Comparison of ENCODE assay signal across 9 cellular contexts in genomic region chr2:69582582-69583176, GRCh38.
DNase-seq lines count a peak whose midpoint lies in the region; TF ChIP-seq lines count a peak whose summit lies in the region.
"Had no signal": no experiment of that assay in that cellular context is flagged by ENCODE, and none has a peak within 500 bp of the region (broad histone marks: within the 10 kb centered on the region; RNA-seq: fewer than 3 reads in every experiment).

No MANE protein-coding gene starts in this region.

- TF ChIP-seq CTCF in brain microvascular endothelial cell (IDR thresholded peaks at IDR 0.05; ENCODE audit: low read depth, low read length, missing control alignments), result no peak
- no peak for TF ChIP-seq CTCF in ovary (IDR thresholded peaks at IDR 0.05)

- H3K36me3 ChIP-seq in brain microvascular endothelial cell (replicated peaks), result no peaks in the 10 kb centered on the region
- H3K36me3 ChIP-seq in ovary, result no peaks in the 10 kb centered on the region

- in situ Hi-C loops in KBM-7 (cut with MboI; ENCODE audit: low pct_unique_long_range_greater_than_20kb, low sequenced_read_pairs), result no loop called here
- in situ Hi-C loops in brain microvascular endothelial cell (cut with HindIII; ENCODE audit: low pct_ligation_motif_present, low sequenced_read_pairs), result no loop called here

- intact Hi-C loops in ovary (cut with DNase I), result no loop called here

- no peak overlapping the region for H3K4me3 ChIP-seq in brain microvascular endothelial cell (ENCODE audit: low read depth, low read length)
- no peak overlapping the region for H3K4me3 ChIP-seq in ovary

- H3K27me3 ChIP-seq in brain microvascular endothelial cell (replicated peaks) (no peaks in the 10 kb centered on the region), ovary (no peaks in the 10 kb centered on the region)

- H3K27ac ChIP-seq in brain microvascular endothelial cell (no peak overlapping the region), ovary (no peak overlapping the region)

- TF ChIP-seq POLR2A in ovary (IDR thresholded peaks at IDR 0.05), result no peak

- no peak for TF ChIP-seq EP300 in ovary (IDR thresholded peaks at IDR 0.05)

- H3K4me1 ChIP-seq in ovary (ENCODE audit: insufficient read depth), result peaks cover 8% of the 10 kb centered on the region

- WGBS in ovary, 3 donors, result 34 to 37% (median 36%) methylated on average over 3 of the region's 3 CpGs

- H3K9me3 ChIP-seq in ovary, result no peaks in the 10 kb centered on the region

- peak; percentile 2 for DNase-seq in COR-L47 (lab: John Stamatoyannopoulos, UW)
- DNase-seq in KBM-7, result peak; percentile 47
- DNase-seq in brain microvascular endothelial cell, result peak; percentile 56
- peak; percentile 56 for DNase-seq in myocyte (ENCODE audit: low read depth)
- no peak for DNase-seq in epidermal melanocyte (ENCODE audit: insufficient read length, low spot score)
- no peak for DNase-seq in NCI-H226
- DNase-seq in ovary, result no peak
- DNase-seq in activated CD4-positive, alpha-beta T cell treated with anti-CD3 and anti-CD28 coated beads for 1 hour, result no peak
- DNase-seq: activated CD4-positive, alpha-beta T cell treated with anti-CD3 and anti-CD28 coated beads for 4 hours had no signal

Comparison
In these comparisons a context has a peak if more than half of its experiments do, and no peak if none do; other contexts are left out.
1. DNase-seq: peak in COR-L47 (single experiment), KBM-7 (single experiment), brain microvascular endothelial cell (single experiment) and myocyte (single experiment); none in epidermal melanocyte (single experiment), NCI-H226 (single experiment), ovary (0 of 5) and activated CD4-positive, alpha-beta T cell treated with anti-CD3 and anti-CD28 coated beads for 1 hour (single experiment).